ENCODE assay signal across 8 cellular contexts in genomic region chr3:121545564-121546455, GRCh38. TPM values are rescaled to one million over a fixed set of nuclear protein-coding genes. Genes with fewer than 3 reads are reported as not detected.
A peak's percentile ranks its signal among the peaks of the same experiment; 100 is the strongest.
DNase-seq lines count a peak whose midpoint lies in the region; ATAC-seq and TF ChIP-seq lines count a peak whose summit lies in the region.

POLQ (minus strand) TSS chr3:121545988; CDS start chr3:121545877, 111 bp downstream.

- POLR2A ChIA-PET in BJ (lab: Charles Lee) = interaction anchor here (0.6 kb wide), 1 partner anchor 1896 kb away, joined by 17 read pairs; no protein-coding TSS in a partner anchor

- H3K27me3 Mint-ChIP-seq in activated CD4-positive, alpha-beta T cell treated with anti-CD3 and anti-CD28 coated beads, Interleukin-2, amount 10 ng/mL, durations not matched to agents 24 days and 14 days = no peaks in the 10 kb centered on the region

- peak within 1 kb of the TSS; percentile 99 for H3K4me3 Mint-ChIP-seq in activated CD4-positive, alpha-beta T cell treated with anti-CD3 and anti-CD28 coated beads, Interleukin-2, amount 10 ng/mL, durations not matched to agents 24 days and 14 days

- H3K4me1 Mint-ChIP-seq in activated CD4-positive, alpha-beta T cell treated with anti-CD3 and anti-CD28 coated beads, Interleukin-2, amount 10 ng/mL, durations not matched to agents 24 days and 14 days = peaks cover 30% of the 10 kb centered on the region

- DNase-seq in BJ (ENCODE audit: low read depth) (peak; percentile 60), NCI-H526 treated with DMSO at 0.1 percent for 48 hours (lab: John Stamatoyannopoulos, UW) (peak; percentile 93), coronary artery (ENCODE audit: low spot score) (peak; percentile 87), left kidney (ENCODE audit: low read depth, low spot score) (peak; percentile 98)
- peak; percentile 96 for DNase-seq in activated CD4-positive, alpha-beta T cell treated with anti-CD3 and anti-CD28 coated beads, Interleukin-2, amount 10 ng/mL, durations not matched to agents 24 days and 14 days
- peak; percentile 86 to 89 for DNase-seq in stimulated activated CD4-positive, alpha-beta T cell treated with anti-CD3 and anti-CD28 coated beads, Interleukin-2, amount 100 ng/mL, for 24 hours

- intact Hi-C loops in activated CD4-positive, alpha-beta T cell treated with anti-CD3 and anti-CD28 coated beads, Interleukin-2, amount 10 ng/mL, durations not matched to agents 24 days and 14 days (cut with micrococcal nuclease) = loop anchor here (1.0 to 10.0 kb wide), 14 partner anchors 114 to 1655 kb away; partner anchors contain the start of genes EAF2, FAM162A, GOLGB1 and HCLS1

- CTCF ChIA-PET in BJ (lab: Yijun Ruan, JAX) = interaction anchor here (1.1 to 2.2 kb wide), 8 partner anchors 11 to 1943 kb away, joined by 3 to 10 read pairs (median 3); partner anchors contain the start of genes DTX3L and PARP9

- H3K36me3 ChIP-seq in BJ (ENCODE audit: control insufficient read depth, insufficient read depth, low read length) = no peaks in the 10 kb centered on the region

- peak within 1 kb of the TSS; percentile 51 for H3K4me3 ChIP-seq in BJ (ENCODE audit: low read depth, low read length)
- H3K4me3 ChIP-seq in coronary artery = peak within 1 kb of the TSS; percentile 71

- no peaks in the 10 kb centered on the region for H3K27me3 ChIP-seq in BJ (ENCODE audit: control insufficient read depth, insufficient read depth, low read length)

- ATAC-seq in GM19324 (IDR thresholded peaks at IDR 0.05; ENCODE audit: low FRiP score, unreplicated experiment) (peak; percentile 77), HG03469 (IDR thresholded peaks at IDR 0.05; ENCODE audit: unreplicated experiment) (peak; percentile 59)

- peak within 1 kb of the TSS; percentile 34 to 79 for H3K27ac ChIP-seq in coronary artery

- H3K27ac Mint-ChIP-seq in activated CD4-positive, alpha-beta T cell treated with anti-CD3 and anti-CD28 coated beads, Interleukin-2, amount 10 ng/mL, durations not matched to agents 24 days and 14 days = peak within 1 kb of the TSS; percentile 99

- H3K9me3 Mint-ChIP-seq in activated CD4-positive, alpha-beta T cell treated with anti-CD3 and anti-CD28 coated beads, Interleukin-2, amount 10 ng/mL, durations not matched to agents 24 days and 14 days = no peaks in the 10 kb centered on the region

- peaks cover 17% of the 10 kb centered on the region for H3K36me3 Mint-ChIP-seq in activated CD4-positive, alpha-beta T cell treated with anti-CD3 and anti-CD28 coated beads, Interleukin-2, amount 10 ng/mL, durations not matched to agents 24 days and 14 days (ENCODE audit: low read depth)

- TF ChIP-seq CTCF in BJ (IDR thresholded peaks at IDR 0.05; ENCODE audit: insufficient read depth, low read depth, low read length) (no peak), coronary artery (IDR thresholded peaks at IDR 0.05) (no peak)

RNA-seq across cellular contexts. Expression of gene POLQ, which starts in this region (rescaled TPM):
- polyA plus RNA-seq in BJ (2011; rRNA removed) = 1.0 and 2.5 TPM in 2 replicates
- polyA minus RNA-seq in BJ (2011; rRNA and poly(A)+ RNA removed) = 1.8 and 2.2 TPM in 2 replicates
- total RNA-seq in activated CD4-positive, alpha-beta T cell treated with anti-CD3 and anti-CD28 coated beads, Interleukin-2, amount 10 ng/mL, durations not matched to agents 24 days and 14 days = 30.3 and 31.0 TPM in 2 replicates

Comparison
In these comparisons a context has a peak if more than half of its experiments do, and no peak if none do; other contexts are left out.
1. Peak in every context shown above with its lines: DNase-seq, ATAC-seq, H3K4me3 ChIP-seq and H3K27ac ChIP-seq.